Comparison of ENCODE assay signal across 8 cellular contexts in the genomic region with DNA sequence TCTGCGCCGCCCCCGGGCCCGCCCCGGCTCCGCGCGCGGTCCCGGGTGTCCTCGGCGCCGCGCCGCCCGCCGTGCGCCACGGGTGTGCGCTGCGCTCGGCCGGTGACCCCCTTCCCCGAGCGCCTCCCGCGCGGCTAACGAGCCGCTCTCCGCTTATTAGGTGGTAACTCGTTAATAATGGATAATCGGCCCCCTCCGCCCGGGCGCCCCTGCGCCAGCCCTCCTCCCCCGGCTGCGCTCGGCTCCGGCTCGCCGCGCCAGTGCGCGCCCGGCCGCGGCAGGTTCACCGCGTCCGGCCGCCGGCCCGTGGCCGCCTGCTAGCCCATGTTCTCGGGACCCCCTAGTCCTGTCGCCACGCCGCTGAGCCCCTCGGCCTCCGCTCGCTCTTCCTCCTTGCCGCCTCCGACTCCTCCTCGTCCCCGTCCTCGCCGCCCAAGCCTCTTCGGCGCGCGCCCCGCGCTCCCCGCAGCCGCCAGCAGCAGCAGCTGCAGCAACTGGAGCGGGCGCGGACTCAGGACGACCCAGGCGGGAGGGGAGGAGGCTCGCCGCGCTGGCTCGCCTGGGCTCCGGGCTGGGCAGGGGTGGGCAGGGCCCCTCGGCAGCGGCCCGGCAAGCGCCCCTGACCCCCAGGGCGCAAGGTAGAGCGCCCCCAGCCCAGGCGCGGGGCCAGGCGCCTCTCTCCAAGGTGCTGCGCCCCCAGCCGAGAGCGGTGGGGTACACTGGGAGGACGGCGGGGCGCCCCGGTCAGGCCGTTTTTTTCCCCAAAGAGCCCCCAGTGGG. TPM values are rescaled to one million over a fixed set of nuclear protein-coding genes. Genes with fewer than 3 reads are reported as not detected.
DNase-seq lines count a peak whose midpoint lies in the region; TF ChIP-seq lines count a peak whose summit lies in the region.

No MANE protein-coding gene starts in this region.

- H3K9me3 ChIP-seq in BE2C (no peaks in the 10 kb centered on the region), stomach (no peaks in the 10 kb centered on the region)

- WGBS in stomach, 5 donors: 0 to 5% (median 2%) methylated on average over 31 to 104 of the region's 104 CpGs

- peak overlapping the region; percentile 52 to 84 (median 58) for H3K27ac ChIP-seq in stomach

- H3K4me1 ChIP-seq in BE2C (no peaks in the 10 kb centered on the region; the same call in 1 of the 2 replicates), stomach (peaks cover 9 to 55% (median 36%) of the 10 kb centered on the region in 4 donors)

- TF ChIP-seq POLR2A in stomach (IDR thresholded peaks at IDR 0.05) (no peak), erythroblast (IDR thresholded peaks at IDR 0.05; ENCODE audit: low read length) (no peak)

- TF ChIP-seq CTCF in BE2C (IDR thresholded peaks at IDR 0.05; ENCODE audit: low read depth, low read length) (no peak), astrocyte of the cerebellum (IDR thresholded peaks at IDR 0.05; ENCODE audit: low read depth, low read length, missing control alignments) (peak; percentile 2), stomach (IDR thresholded peaks at IDR 0.05) (no peak)

- intact Hi-C loops in stomach (cut with DNase I; ENCODE audit: low total_unique reads): no loop called here

- H3K27me3 ChIP-seq in BE2C (peaks cover 34% of the 10 kb centered on the region), stomach (peaks cover 0 to 88% (median 34%) of the 10 kb centered on the region in 3 donors)

- H3K36me3 ChIP-seq in BE2C (no peaks in the 10 kb centered on the region), stomach (no peaks in the 10 kb centered on the region)

- H3K4me3 ChIP-seq in BE2C (ENCODE audit: low read depth, low read length) (peak overlapping the region; percentile 51), astrocyte of the cerebellum (ENCODE audit: low read depth, low read length) (peak overlapping the region; percentile 59), stomach (peak overlapping the region; percentile 56 to 62 (median 60))

- TF ChIP-seq EP300 in stomach (IDR thresholded peaks at IDR 0.05): no peak

- DNase-seq in BE2C (peak; percentile 59), HT1080 (ENCODE audit: low read depth) (peak; percentile 45), astrocyte of the cerebellum (ENCODE audit: low read depth) (no peak), iris pigment epithelial cell (ENCODE audit: low read depth) (peak; percentile 67), stomach (no peak), erythroblast (lab: John Stamatoyannopoulos, UW) (no peak), SKM-1 treated with dmso at 0.1 percent for 144 hours (lab: John Stamatoyannopoulos, UW; ENCODE audit: unreplicated experiment) (no peak), UCSD-AML1 (lab: John Stamatoyannopoulos, UW; ENCODE audit: unreplicated experiment) (no peak)

- in situ Hi-C loops in astrocyte of the cerebellum (cut with HindIII; ENCODE audit: low sequenced_read_pairs): loop anchor here (25.0 kb wide), 1 partner anchor 476 kb away; no protein-coding TSS in a partner anchor

RNA-seq across cellular contexts. Expression of a gene that starts 0.6 kb away (rescaled TPM):
- polyA plus RNA-seq in BE2C (2012; ENCODE audit: insufficient read depth, insufficient read length, low read depth): 24.7 TPM
- total RNA-seq in HT1080 (2014; rRNA removed; shearing (Covaris generic)): 107 and 139 TPM in 2 replicates
- polyA plus RNA-seq in HT1080 (2015; cell fraction: cytosol; rRNA removed): 296 and 319 TPM in 2 replicates
- polyA plus RNA-seq in HT1080 (2015; cell fraction: nucleus; rRNA removed): 222 and 229 TPM in 2 replicates
- total RNA-seq in stomach: 100 to 1,000 TPM in 2 of 5 donors, 10 to 100 TPM in 3; 41.4 to 155 (median 76.9) TPM
- polyA plus RNA-seq in stomach: 10 to 100 TPM in 1 of 3 donors, 1 to 10 TPM in 1, under 1 TPM in 1; 0.92 to 26.0 (median 2.8) TPM

Comparison
In these comparisons a context has a peak if more than half of its experiments do, and no peak if none do; other contexts are left out.
1. DNase-seq: peak in BE2C (single experiment), HT1080 (single experiment) and iris pigment epithelial cell (single experiment); none in astrocyte of the cerebellum (single experiment), stomach (single experiment), erythroblast (0 of 2), SKM-1 treated with dmso at 0.1 percent for 144 hours (single experiment) and UCSD-AML1 (single experiment).
2. Peak in every context shown above with its lines, with median percentiles within 50 percentile points of each other: H3K4me3 ChIP-seq.